In genomic region chr3:5232570-5232969, GRCh38 we compare ENCODE assay signal across 1 cellular context.
TF ChIP-seq lines count a peak whose summit lies in the region.

No MANE protein-coding gene starts in this region.

TF ChIP-seq in K562, 482 proteins besides CTCF, POLR2A, EP300 and RAD21:
- TF ChIP-seq, protein P1, sequence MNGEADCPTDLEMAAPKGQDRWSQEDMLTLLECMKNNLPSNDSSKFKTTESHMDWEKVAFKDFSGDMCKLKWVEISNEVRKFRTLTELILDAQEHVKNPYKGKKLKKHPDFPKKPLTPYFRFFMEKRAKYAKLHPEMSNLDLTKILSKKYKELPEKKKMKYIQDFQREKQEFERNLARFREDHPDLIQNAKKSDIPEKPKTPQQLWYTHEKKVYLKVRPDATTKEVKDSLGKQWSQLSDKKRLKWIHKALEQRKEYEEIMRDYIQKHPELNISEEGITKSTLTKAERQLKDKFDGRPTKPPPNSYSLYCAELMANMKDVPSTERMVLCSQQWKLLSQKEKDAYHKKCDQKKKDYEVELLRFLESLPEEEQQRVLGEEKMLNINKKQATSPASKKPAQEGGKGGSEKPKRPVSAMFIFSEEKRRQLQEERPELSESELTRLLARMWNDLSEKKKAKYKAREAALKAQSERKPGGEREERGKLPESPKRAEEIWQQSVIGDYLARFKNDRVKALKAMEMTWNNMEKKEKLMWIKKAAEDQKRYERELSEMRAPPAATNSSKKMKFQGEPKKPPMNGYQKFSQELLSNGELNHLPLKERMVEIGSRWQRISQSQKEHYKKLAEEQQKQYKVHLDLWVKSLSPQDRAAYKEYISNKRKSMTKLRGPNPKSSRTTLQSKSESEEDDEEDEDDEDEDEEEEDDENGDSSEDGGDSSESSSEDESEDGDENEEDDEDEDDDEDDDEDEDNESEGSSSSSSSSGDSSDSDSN (IDR thresholded peaks at IDR 0.05; ENCODE audit: borderline replicate concordance in 1 of 2, low read depth in 2 of 2, low read length in 2 of 2) = 0 out of 4 replicates have a peak, but pooled peaks of 1 of the 2 experiments have one; percentile 21
- no peak for TF ChIP-seq MLX (CRISPR knock-in tag; conservative IDR thresholded peaks at IDR 0.05)
- peak; percentile 89 for TF ChIP-seq ZFP36 (IDR thresholded peaks at IDR 0.05; ENCODE audit: low read depth, low read length, partially characterized antibody)
